In genomic region chr10:63434866-63435854, GRCh38 we compare ENCODE assay signal across 17 cellular contexts. TPM values are rescaled to one million over a fixed set of nuclear protein-coding genes. Genes with fewer than 3 reads are reported as not detected.
A peak's percentile ranks its signal among the peaks of the same experiment; 100 is the strongest.
DNase-seq lines count a peak whose midpoint lies in the region; ATAC-seq and TF ChIP-seq lines count a peak whose summit lies in the region.
"Had no signal": no experiment of that assay in that cellular context is flagged by ENCODE, and none has a peak within 500 bp of the region (broad histone marks: within the 10 kb centered on the region; RNA-seq: fewer than 3 reads in every experiment).

No MANE protein-coding gene starts in this region.

- intact Hi-C loops in Right ventricle myocardium superior (cut with DNase I) = no loop called here

- peak overlapping the region; percentile 11 for H3K27ac ChIP-seq in cardiac muscle cell
- peak overlapping the region; percentile 46 for H3K27ac ChIP-seq in VCaP
- no peak overlapping the region for H3K27ac ChIP-seq in suprapubic skin
- H3K27ac ChIP-seq: upper lobe of left lung had no signal

- peaks cover 37% of the 10 kb centered on the region for H3K4me1 ChIP-seq in cardiac muscle cell (ENCODE audit: low read depth)
- peaks cover 33% of the 10 kb centered on the region for H3K4me1 ChIP-seq in suprapubic skin

- no peak overlapping the region for H3K4me3 Mint-ChIP-seq in type B pancreatic cell
- H3K4me3 Mint-ChIP-seq: CD4-positive, alpha-beta memory T cell; immature natural killer cell; stimulated activated memory B cell treated with anti-CD40 and anti-IgM and Interleukin-4, amounts not matched to agents 10 μg/mL and 1 μg/mL and 100 μg/mL, for 72 hours had no signal

- H3K9me3 ChIP-seq in cardiac muscle cell (ENCODE audit: low read depth) (no peaks in the 10 kb centered on the region), suprapubic skin (no peaks in the 10 kb centered on the region)
- H3K9me3 ChIP-seq: upper lobe of left lung had no signal

- DNase-seq in cardiac muscle cell (ENCODE audit: low read depth in 1 of 2, low spot score in 1 of 2) = no peak
- DNase-seq in Right ventricle myocardium superior = no peak
- peak; percentile 65 for DNase-seq in left lobe of liver (ENCODE audit: low spot score)
- no peak for DNase-seq in type B pancreatic cell (ENCODE audit: extremely low spot score, unreplicated experiment)
- DNase-seq in SKM-1 (lab: John Stamatoyannopoulos, UW; ENCODE audit: unreplicated experiment) = no peak
- DNase-seq in suprapubic skin (ENCODE audit: low spot score in 2 of 2) = no peak
- no peak for DNase-seq in iPS-NIHi7 (ENCODE audit: extremely low spot score)
- DNase-seq: amygdala; CD4-positive, alpha-beta memory T cell; DND-41; erythroblast; immature natural killer cell; nucleus accumbens; SIG-M5; upper lobe of left lung had no signal

- 81% methylated on average over 13 of the region's 13 CpGs for WGBS in suprapubic skin

- H3K36me3 ChIP-seq in cardiac muscle cell (no peaks in the 10 kb centered on the region), suprapubic skin (no peaks in the 10 kb centered on the region)
- H3K36me3 ChIP-seq: upper lobe of left lung had no signal

- no peak for TF ChIP-seq CTCF in cardiac muscle cell (IDR thresholded peaks at IDR 0.05; ENCODE audit: low read depth, low read length)
- no peak for TF ChIP-seq CTCF in VCaP (conservative IDR thresholded peaks at IDR 0.05)
- TF ChIP-seq CTCF in type B pancreatic cell (conservative IDR thresholded peaks at IDR 0.05) = no peak
- no peak for TF ChIP-seq CTCF in suprapubic skin (IDR thresholded peaks at IDR 0.05)

- no peaks in the 10 kb centered on the region for H3K27me3 ChIP-seq in cardiac muscle cell
- no peaks in the 10 kb centered on the region for H3K27me3 ChIP-seq in suprapubic skin
- H3K27me3 ChIP-seq: upper lobe of left lung had no signal

- TF ChIP-seq EP300 in suprapubic skin (IDR thresholded peaks at IDR 0.05) = no peak

- H3K27ac Mint-ChIP-seq in type B pancreatic cell = peak overlapping the region; percentile 38
- H3K27ac Mint-ChIP-seq: immature natural killer cell; stimulated activated memory B cell treated with anti-CD40 and anti-IgM and Interleukin-4, amounts not matched to agents 10 μg/mL and 1 μg/mL and 100 μg/mL, for 72 hours had no signal

- no peak for TF ChIP-seq POLR2A in suprapubic skin (IDR thresholded peaks at IDR 0.05)

- no peak overlapping the region for H3K4me3 ChIP-seq in cardiac muscle cell
- H3K4me3 ChIP-seq in suprapubic skin = no peak overlapping the region
- H3K4me3 ChIP-seq: upper lobe of left lung had no signal

- no peaks in the 10 kb centered on the region for H3K27me3 Mint-ChIP-seq in type B pancreatic cell
- H3K27me3 Mint-ChIP-seq: CD4-positive, alpha-beta memory T cell; stimulated activated memory B cell treated with anti-CD40 and anti-IgM and Interleukin-4, amounts not matched to agents 10 μg/mL and 1 μg/mL and 100 μg/mL, for 72 hours had no signal

- peaks cover 24% of the 10 kb centered on the region for H3K4me1 Mint-ChIP-seq in type B pancreatic cell (ENCODE audit: unreplicated experiment)

- peaks cover 18% of the 10 kb centered on the region for H3K36me3 Mint-ChIP-seq in type B pancreatic cell

- peaks cover 14% of the 10 kb centered on the region for H3K9me3 Mint-ChIP-seq in type B pancreatic cell
- H3K9me3 Mint-ChIP-seq: CD4-positive, alpha-beta memory T cell; immature natural killer cell; stimulated activated memory B cell treated with anti-CD40 and anti-IgM and Interleukin-4, amounts not matched to agents 10 μg/mL and 1 μg/mL and 100 μg/mL, for 72 hours had no signal

- ATAC-seq in Right ventricle myocardium superior (ENCODE audit: poor library complexity) (no peak), left lobe of liver (peak; percentile 84)
- ATAC-seq: stimulated activated memory B cell treated with anti-CD40 and anti-IgM and Interleukin-4, amounts not matched to agents 10 μg/mL and 1 μg/mL and 100 μg/mL, for 72 hours had no signal

RNA-seq across cellular contexts. Expression of gene JMJD1C, which starts 30.6 kb away (rescaled TPM):
- 72.3 and 144 TPM in 2 replicates for total RNA-seq in cardiac muscle cell
- polyA plus RNA-seq in cardiac muscle cell = 59.1 and 82.4 TPM in 2 replicates
- total RNA-seq in Right ventricle myocardium superior = 32.9 TPM
- total RNA-seq in left lobe of liver = 32.0 TPM
- 58.3 and 62.6 TPM in 2 replicates for total RNA-seq in type B pancreatic cell (ENCODE audit: low replicate concordance)
- total RNA-seq in suprapubic skin = 100 to 1,000 TPM in 2 of 4 donors, 10 to 100 TPM in 2; 78.6 to 127 (median 97.5) TPM
